ENCODE assay signal across 8 cellular contexts in the genomic region with DNA sequence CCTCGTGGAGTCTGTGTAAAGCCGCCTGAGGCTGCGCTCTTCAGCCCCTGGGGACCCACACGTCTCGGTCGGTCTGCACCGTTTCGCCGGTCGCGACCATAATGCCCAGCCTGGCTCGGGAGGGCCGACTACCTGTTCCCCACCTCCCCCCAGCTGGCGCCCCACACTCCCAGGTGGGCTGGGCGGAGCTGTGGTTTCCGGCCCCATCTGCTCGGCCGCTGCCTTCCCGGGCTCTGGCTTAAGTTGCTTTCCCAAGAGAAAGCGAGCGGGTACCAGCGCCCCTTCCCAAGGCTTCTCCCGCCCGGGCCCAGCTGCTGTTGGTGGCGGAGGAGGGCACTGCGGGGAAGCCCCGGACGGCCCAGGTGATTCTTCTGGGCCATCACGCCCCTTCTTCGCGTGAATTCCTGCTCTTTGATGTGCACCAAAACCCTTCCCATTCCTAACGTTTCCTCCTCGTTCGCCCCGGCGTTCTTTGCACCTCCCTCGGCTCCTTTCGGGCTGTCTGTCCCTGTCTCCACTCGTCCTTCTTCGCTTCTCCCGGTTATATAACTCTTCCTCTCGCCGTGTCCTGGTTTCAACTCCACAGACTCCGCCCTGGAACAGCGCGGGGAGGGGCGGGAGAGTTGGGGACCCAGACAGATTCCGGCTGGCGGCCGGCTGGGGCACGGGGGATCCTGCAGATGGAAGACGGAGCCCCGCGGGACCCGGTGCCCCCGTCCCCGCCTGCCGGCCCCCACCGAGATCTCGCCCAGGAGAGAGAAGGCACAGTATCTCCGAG. TPM values are rescaled to one million over a fixed set of nuclear protein-coding genes. Genes with fewer than 3 reads are reported as not detected.
DNase-seq lines count a peak whose midpoint lies in the region; TF ChIP-seq lines count a peak whose summit lies in the region.

No MANE protein-coding gene starts in this region.

- H3K4me3 ChIP-seq in cardiac muscle cell: peak overlapping the region; percentile 84

- peak overlapping the region; percentile 87 for H3K27ac ChIP-seq in cardiac muscle cell

- H3K4me1 ChIP-seq in cardiac muscle cell (ENCODE audit: low read depth): peaks cover 24% of the 10 kb centered on the region

- DNase-seq in NCI-H345 (lab: John Stamatoyannopoulos, UW) (peak; percentile 59), NCI-H345 treated with DMSO at 0.1 percent for 48 hours (lab: John Stamatoyannopoulos, UW; ENCODE audit: unreplicated experiment) (no peak), HCEC 1CT (peak; percentile 49), NCI-H2196 (lab: John Stamatoyannopoulos, UW; ENCODE audit: unreplicated experiment) (peak; percentile 42), cardiac muscle cell (ENCODE audit: low read depth in 1 of 2, low spot score in 1 of 2) (no peak), osteocyte (ENCODE audit: extremely low spot score, unreplicated experiment) (peak; percentile 91), NOMO-1 treated with DMSO at 0.1 percent for 48 hours (lab: John Stamatoyannopoulos, UW; ENCODE audit: unreplicated experiment) (no peak)
- DNase-seq in activated naive CD8-positive, alpha-beta T cell treated with anti-CD3 and anti-CD28 coated beads for 36 hours: no peak

- no peaks in the 10 kb centered on the region for H3K36me3 ChIP-seq in cardiac muscle cell

- no peaks in the 10 kb centered on the region for H3K27me3 ChIP-seq in cardiac muscle cell

- H3K27me3 Mint-ChIP-seq in activated naive CD8-positive, alpha-beta T cell treated with anti-CD3 and anti-CD28 coated beads for 36 hours: no peaks in the 10 kb centered on the region
- H3K27me3 Mint-ChIP-seq in osteocyte (ENCODE audit: unreplicated experiment): peaks cover 4% of the 10 kb centered on the region

- H3K36me3 Mint-ChIP-seq in activated naive CD8-positive, alpha-beta T cell treated with anti-CD3 and anti-CD28 coated beads for 36 hours: peaks cover 5% of the 10 kb centered on the region
- H3K36me3 Mint-ChIP-seq in osteocyte (ENCODE audit: unreplicated experiment): peaks cover 6% of the 10 kb centered on the region

- TF ChIP-seq CTCF in cardiac muscle cell (IDR thresholded peaks at IDR 0.05; ENCODE audit: low read depth, low read length) (no peak), osteocyte (IDR thresholded peaks at IDR 0.05) (no peak)

- peaks cover 54% of the 10 kb centered on the region for H3K4me1 Mint-ChIP-seq in activated naive CD8-positive, alpha-beta T cell treated with anti-CD3 and anti-CD28 coated beads for 36 hours
- H3K4me1 Mint-ChIP-seq in osteocyte (ENCODE audit: unreplicated experiment): peaks cover 58% of the 10 kb centered on the region

- H3K27ac Mint-ChIP-seq in activated naive CD8-positive, alpha-beta T cell treated with anti-CD3 and anti-CD28 coated beads for 36 hours: peak overlapping the region; percentile 88
- H3K27ac Mint-ChIP-seq in osteocyte (ENCODE audit: unreplicated experiment): peak overlapping the region; percentile 99

- peak overlapping the region; percentile 93 for H3K4me3 Mint-ChIP-seq in activated naive CD8-positive, alpha-beta T cell treated with anti-CD3 and anti-CD28 coated beads for 36 hours
- H3K4me3 Mint-ChIP-seq in osteocyte (ENCODE audit: unreplicated experiment): peak overlapping the region; percentile 92

- no peaks in the 10 kb centered on the region for H3K9me3 ChIP-seq in cardiac muscle cell (ENCODE audit: low read depth)

- H3K9me3 Mint-ChIP-seq in activated naive CD8-positive, alpha-beta T cell treated with anti-CD3 and anti-CD28 coated beads for 36 hours: no peaks in the 10 kb centered on the region
- H3K9me3 Mint-ChIP-seq in osteocyte (ENCODE audit: unreplicated experiment): no peaks in the 10 kb centered on the region

RNA-seq across cellular contexts. Expression of gene KDM6B, which starts 2.0 kb away (rescaled TPM):
- 10 to 100 TPM; 44.5 to 47.6 TPM for total RNA-seq in activated naive CD8-positive, alpha-beta T cell treated with anti-CD3 and anti-CD28 coated beads for 36 hours
- total RNA-seq in cardiac muscle cell (11.1 and 20.8 TPM in 2 replicates), osteocyte (52.9 and 53.7 TPM in 2 replicates)
- polyA plus RNA-seq in cardiac muscle cell: 9.0 and 9.7 TPM in 2 replicates

RNA-seq across cellular contexts. Expression of gene TMEM88, which starts 18.9 kb away (rescaled TPM):
- 1 to 10 TPM; 4.2 to 4.8 TPM for total RNA-seq in activated naive CD8-positive, alpha-beta T cell treated with anti-CD3 and anti-CD28 coated beads for 36 hours
- total RNA-seq in cardiac muscle cell: 27.4 and 51.2 TPM in 2 replicates
- polyA plus RNA-seq in cardiac muscle cell: 31.3 and 66.1 TPM in 2 replicates
- 3.4 TPM in 2 replicates for total RNA-seq in osteocyte

RNA-seq across cellular contexts. Expression of gene NAA38, which starts 21.4 kb away (rescaled TPM):
- total RNA-seq in activated naive CD8-positive, alpha-beta T cell treated with anti-CD3 and anti-CD28 coated beads for 36 hours: 10 to 100 TPM; 65.2 to 66.6 TPM
- total RNA-seq in cardiac muscle cell (107 and 130 TPM in 2 replicates), osteocyte (65.8 and 66.2 TPM in 2 replicates)
- 158 and 168 TPM in 2 replicates for polyA plus RNA-seq in cardiac muscle cell

RNA-seq across cellular contexts. Expression of gene CYB5D1, which starts 21.8 kb away (rescaled TPM):
- 10 to 100 TPM; 18.6 to 20.1 TPM for total RNA-seq in activated naive CD8-positive, alpha-beta T cell treated with anti-CD3 and anti-CD28 coated beads for 36 hours
- 14.0 and 14.3 TPM in 2 replicates for total RNA-seq in cardiac muscle cell
- 10.7 and 13.7 TPM in 2 replicates for polyA plus RNA-seq in cardiac muscle cell
- 8.5 and 10.2 TPM in 2 replicates for total RNA-seq in osteocyte

RNA-seq across cellular contexts. Expression of gene CHD3, which starts 52.6 kb away (rescaled TPM):
- total RNA-seq in activated naive CD8-positive, alpha-beta T cell treated with anti-CD3 and anti-CD28 coated beads for 36 hours: 100 to 1,000 TPM; 123 to 129 TPM
- 40.2 and 64.7 TPM in 2 replicates for total RNA-seq in cardiac muscle cell
- polyA plus RNA-seq in cardiac muscle cell: 15.9 and 19.7 TPM in 2 replicates
- 196 and 206 TPM in 2 replicates for total RNA-seq in osteocyte

Comparison
In these comparisons a context has a peak if more than half of its experiments do, and no peak if none do; other contexts are left out.
1. DNase-seq: peak in NCI-H345 (single experiment), HCEC 1CT (single experiment), NCI-H2196 (single experiment) and osteocyte (single experiment); none in NCI-H345 treated with DMSO at 0.1 percent for 48 hours (single experiment), activated naive CD8-positive, alpha-beta T cell treated with anti-CD3 and anti-CD28 coated beads for 36 hours (single experiment), cardiac muscle cell (0 of 2) and NOMO-1 treated with DMSO at 0.1 percent for 48 hours (single experiment).